In genomic region chr2:224570328-224570993, GRCh38 we compare ENCODE assay signal across 11 cellular contexts. TPM values are rescaled to one million over a fixed set of nuclear protein-coding genes. Genes with fewer than 3 reads are reported as not detected.
A peak's percentile ranks its signal among the peaks of the same experiment; 100 is the strongest.
DNase-seq lines count a peak whose midpoint lies in the region; ATAC-seq and TF ChIP-seq lines count a peak whose summit lies in the region.
"Had no signal": no experiment of that assay in that cellular context is flagged by ENCODE, and none has a peak within 500 bp of the region (broad histone marks: within the 10 kb centered on the region; RNA-seq: fewer than 3 reads in every experiment).

No MANE protein-coding gene starts in this region.

- peaks cover 69% of the 10 kb centered on the region for H3K4me1 Mint-ChIP-seq in chondrocyte (ENCODE audit: low read depth)
- peaks cover 26% of the 10 kb centered on the region for H3K4me1 Mint-ChIP-seq in Caco-2 (ENCODE audit: low read depth, unreplicated experiment)

- no peak for TF ChIP-seq CTCF in chondrocyte (IDR thresholded peaks at IDR 0.05)
- TF ChIP-seq CTCF in gastrocnemius medialis (IDR thresholded peaks at IDR 0.05 in 4 of 5, conservative IDR thresholded peaks at IDR 0.05 in 1 of 5), result no peak
- TF ChIP-seq CTCF in Caco-2 (IDR thresholded peaks at IDR 0.05; ENCODE audit: insufficient read depth in 1 of 2, low read depth in 1 of 2, low read length in 1 of 2, severe bottlenecking in 1 of 2, unreplicated experiment in 1 of 2), result no peak

- peaks cover 16% of the 10 kb centered on the region; the same call in 1 of the 2 replicates for H4K20me1 ChIP-seq in Karpas-422 (ENCODE audit: insufficient read depth, low read depth, low read length)

- H3K4me1 ChIP-seq in Karpas-422 (ENCODE audit: low read length) (peaks cover 56% of the 10 kb centered on the region), gastrocnemius medialis (peaks cover 77 to 80% of the 10 kb centered on the region in 2 donors), Caco-2 (peaks cover 6% of the 10 kb centered on the region; the same call in 1 of the 2 replicates)

- TF ChIP-seq POLR2A in gastrocnemius medialis (IDR thresholded peaks at IDR 0.05), result no peak

- in situ Hi-C loops in gastrocnemius medialis (cut with MboI; ENCODE audit: low sequenced_read_pairs in 4 of 4), result loop anchor here in 1 of 4 donors (25.0 kb wide), 1 partner anchor 608 kb away; the partner anchor contains the start of gene MRPL44

- H3K27me3 ChIP-seq in Karpas-422 (ENCODE audit: low read length) (no peaks in the 10 kb centered on the region), gastrocnemius medialis (no peaks in the 10 kb centered on the region), Caco-2 (replicated peaks; ENCODE audit: control insufficient read depth, insufficient read depth, low read length) (no peaks in the 10 kb centered on the region)

- H3K4me3 Mint-ChIP-seq in chondrocyte (ENCODE audit: unreplicated experiment) (no peak overlapping the region), Caco-2 (ENCODE audit: unreplicated experiment) (no peak overlapping the region)

- BruUV-seq in Caco-2 (replicated peaks; lab: Mats Ljungman, UMichigan), result no TSS peak

- H3K9ac ChIP-seq in Karpas-422 (ENCODE audit: low read length), result no peak overlapping the region

- H3K9me2 ChIP-seq in Karpas-422 (replicated peaks; ENCODE audit: insufficient read depth, low read length), result no peaks in the 10 kb centered on the region

- peak overlapping the region; percentile 86 for H3K27ac Mint-ChIP-seq in chondrocyte (ENCODE audit: unreplicated experiment)
- no peak overlapping the region for H3K27ac Mint-ChIP-seq in Caco-2 (ENCODE audit: unreplicated experiment)

- H3K9me3 Mint-ChIP-seq in chondrocyte (ENCODE audit: low read depth), result peaks cover 2% of the 10 kb centered on the region
- H3K9me3 Mint-ChIP-seq in Caco-2 (ENCODE audit: unreplicated experiment), result no peaks in the 10 kb centered on the region

- H2AFZ ChIP-seq in Karpas-422 (ENCODE audit: low read length), result no peak overlapping the region

- H3K27ac ChIP-seq in Karpas-422 (ENCODE audit: low read length) (peak overlapping the region; percentile 47), gastrocnemius medialis (peak overlapping the region in 3 of 4 donors; percentile 9 to 67 (median 17))

- H3K79me2 ChIP-seq in Karpas-422 (ENCODE audit: low read length), result peaks cover 100% of the 10 kb centered on the region

- no peak for DNase-seq in activated CD4-positive, CD25-positive, alpha-beta regulatory T cell treated with anti-CD3 and anti-CD28 coated beads, Interleukin-2, amount 50 U/mL, for 72 hours
- DNase-seq in Karpas-422 (no peak), chondrocyte (ENCODE audit: low spot score) (no peak), gastrocnemius medialis (no peak), Caco-2 (no peak), NCI-H748 (lab: John Stamatoyannopoulos, UW; ENCODE audit: unreplicated experiment) (no peak)
- DNase-seq: aorta, NCI-H1930, trophoblast cell had no signal

- peak overlapping the region; percentile 35 for H3K4me2 ChIP-seq in Karpas-422 (ENCODE audit: low read depth, low read length, poor library complexity, severe bottlenecking)

- H3K36me3 ChIP-seq in Karpas-422 (ENCODE audit: insufficient read depth, low read length), result peaks cover 22% of the 10 kb centered on the region
- no peaks in the 10 kb centered on the region for H3K36me3 ChIP-seq in gastrocnemius medialis
- H3K36me3 ChIP-seq in Caco-2 (ENCODE audit: control insufficient read depth, insufficient read depth, low read length), result no peaks in the 10 kb centered on the region

- 0 out of 2 replicates have a peak overlapping the region, but pooled peaks have one; percentile 4 for H3K4me3 ChIP-seq in Karpas-422 (ENCODE audit: low read length)
- no peak overlapping the region for H3K4me3 ChIP-seq in gastrocnemius medialis
- H3K4me3 ChIP-seq in Caco-2 (ENCODE audit: low read depth, low read length), result no peak overlapping the region

- intact Hi-C loops in gastrocnemius medialis (cut with DNase I; ENCODE audit: low total_unique reads), result no loop called here
- intact Hi-C loops in Caco-2 (cut with micrococcal nuclease; ENCODE audit: unreplicated experiment), result no loop called here

- POLR2A ChIA-PET in Caco-2 (lab: Charles Lee), result no interaction called here

- H3K27me3 Mint-ChIP-seq in chondrocyte (ENCODE audit: low read depth) (no peaks in the 10 kb centered on the region), Caco-2 (ENCODE audit: insufficient read depth, unreplicated experiment) (no peaks in the 10 kb centered on the region)

- peak; percentile 57 to 83 for ATAC-seq in activated CD4-positive, CD25-positive, alpha-beta regulatory T cell treated with anti-CD3 and anti-CD28 coated beads, Interleukin-2, amount 50 U/mL, for 24 hours
- no peak for ATAC-seq in gastrocnemius medialis
- ATAC-seq in GM18858 (IDR thresholded peaks at IDR 0.05; ENCODE audit: unreplicated experiment), result no peak

- CTCF ChIA-PET in Caco-2 (lab: Charles Lee), result no interaction called here

- H3K9me3 ChIP-seq in Karpas-422 (ENCODE audit: low read length), result no peaks in the 10 kb centered on the region; the same call in 1 of the 2 replicates
- H3K9me3 ChIP-seq in gastrocnemius medialis, result no peaks in the 10 kb centered on the region
- H3K9me3 ChIP-seq in Caco-2, result no peaks in the 10 kb centered on the region; the same call in 1 of the 2 replicates

- H3K36me3 Mint-ChIP-seq in chondrocyte (ENCODE audit: low read depth) (peaks cover 5% of the 10 kb centered on the region), Caco-2 (ENCODE audit: insufficient read depth, unreplicated experiment) (peaks cover 8% of the 10 kb centered on the region)

RNA-seq across cellular contexts. Expression of gene CUL3, which starts 14.7 kb away (rescaled TPM):
- 74.5 and 132 TPM in 2 replicates for total RNA-seq in Karpas-422 (2014; rRNA removed; shearing (Covaris generic); ENCODE audit: low replicate concordance)
- 65.6 to 75.1 TPM (median 70.6 TPM) in 3 replicates for total RNA-seq in chondrocyte
- 100 to 1,000 TPM in 3 of 4 donors, 10 to 100 TPM in 1; 94.1 to 120 (median 109) TPM for total RNA-seq in gastrocnemius medialis
- 66.0 and 66.3 TPM in 2 replicates for total RNA-seq in Caco-2 (2022)

Comparison
In these comparisons a context has a peak if more than half of its experiments do, and no peak if none do; other contexts are left out.
1. ATAC-seq: peak in activated CD4-positive, CD25-positive, alpha-beta regulatory T cell treated with anti-CD3 and anti-CD28 coated beads, Interleukin-2, amount 50 U/mL, for 24 hours (2 of 2); none in gastrocnemius medialis (0 of 2) and GM18858 (single experiment).